In the genomic region with DNA sequence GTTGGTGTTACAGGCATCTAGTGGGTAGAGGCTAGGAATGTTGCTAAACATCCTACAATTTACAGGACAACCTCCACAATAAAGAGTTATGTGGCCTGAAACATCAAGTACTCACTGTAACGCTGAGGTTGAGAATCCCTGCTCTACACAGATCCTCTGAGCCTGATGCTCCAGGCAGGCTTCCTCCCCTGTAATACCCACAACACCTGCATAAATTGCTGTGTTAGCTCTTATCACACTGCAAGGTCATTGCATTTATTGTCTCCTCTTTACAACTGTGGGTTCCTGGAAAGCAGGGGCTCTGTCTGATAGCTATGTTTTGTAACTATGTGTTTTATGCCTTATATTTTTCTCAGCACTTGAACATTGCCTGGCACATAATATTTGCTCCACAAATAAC, we compare ENCODE assay signal across 1 cellular context.
TF ChIP-seq lines count a peak whose summit lies in the region.

No MANE protein-coding gene starts in this region.

TF ChIP-seq in K562, 482 proteins besides CTCF, POLR2A, EP300 and RAD21 (continued from another document):
- no peak for TF ChIP-seq CCNT2 (IDR thresholded peaks at IDR 0.05; ENCODE audit: borderline replicate concordance, extremely low read depth, insufficient read length, low read depth, low read length)
- no peak for TF ChIP-seq BRCA1 (IDR thresholded peaks at IDR 0.05)
- no peak for TF ChIP-seq BRCA1 (CRISPR knock-in tag; IDR thresholded peaks at IDR 0.05)
- peak; percentile 65 for TF ChIP-seq ZNF316 (IDR thresholded peaks at IDR 0.05)
- peak; percentile 56 for TF ChIP-seq MAFG (tag; conservative IDR thresholded peaks at IDR 0.05)
